Comparison of ENCODE assay signal across 18 cellular contexts in genomic region chr2:3297523-3297922, GRCh38.
DNase-seq lines count a peak whose midpoint lies in the region; ATAC-seq and TF ChIP-seq lines count a peak whose summit lies in the region.
"Had no signal": no experiment of that assay in that cellular context is flagged by ENCODE, and none has a peak within 500 bp of the region (broad histone marks: within the 10 kb centered on the region; RNA-seq: fewer than 3 reads in every experiment).

No MANE protein-coding gene starts in this region.

- no peaks in the 10 kb centered on the region for H3K9me3 ChIP-seq in neural progenitor cell (ENCODE audit: low read depth)

- H3K27me3 Mint-ChIP-seq in neural progenitor cell (ENCODE audit: insufficient read depth, low read depth), result peaks cover 6% of the 10 kb centered on the region
- H3K27me3 Mint-ChIP-seq: CD8-positive, alpha-beta memory T cell had no signal

- H3K4me1 Mint-ChIP-seq in neural progenitor cell, result peaks cover 43% of the 10 kb centered on the region
- H3K4me1 Mint-ChIP-seq: CD14-positive monocyte had no signal

- no peaks in the 10 kb centered on the region for H3K27me3 ChIP-seq in neural progenitor cell

- H2AFZ ChIP-seq in neural progenitor cell (replicated peaks), result no peak overlapping the region
- H2AFZ ChIP-seq: GM23338 had no signal

- no peaks in the 10 kb centered on the region for H3K36me3 ChIP-seq in neural progenitor cell

- H3K79me2 ChIP-seq in neural progenitor cell (ENCODE audit: low read depth), result no peaks in the 10 kb centered on the region

- H3K4me1 ChIP-seq in neural progenitor cell, result peaks cover 18% of the 10 kb centered on the region

- H4K20me1 ChIP-seq in neural progenitor cell (ENCODE audit: low read depth), result peaks cover 56% of the 10 kb centered on the region

- H3K4me3 ChIP-seq in Jurkat, Clone E6-1 (ENCODE audit: low read length), result no peak overlapping the region
- H3K4me3 ChIP-seq in coronary artery (no peak overlapping the region), neural progenitor cell (no peak overlapping the region)
- H3K4me3 ChIP-seq: GM23338 had no signal

- no peak overlapping the region for H3K9ac ChIP-seq in neural progenitor cell

- no peak for TF ChIP-seq CTCF in coronary artery (IDR thresholded peaks at IDR 0.05)
- TF ChIP-seq CTCF in neural progenitor cell (IDR thresholded peaks at IDR 0.05), result no peak
- no peak for TF ChIP-seq CTCF in GM20000 (IDR thresholded peaks at IDR 0.05; ENCODE audit: extremely low read depth, missing control alignments)

- H3K9me3 Mint-ChIP-seq in neural progenitor cell, result no peaks in the 10 kb centered on the region
- H3K9me3 Mint-ChIP-seq: CD8-positive, alpha-beta memory T cell; GM23338 had no signal

- ATAC-seq in activated CD4-positive, CD25-positive, alpha-beta regulatory T cell treated with anti-CD3 and anti-CD28 coated beads, Interleukin-2, amount 50 U/mL, for 24 hours, result no peak
- no peak for ATAC-seq in HG02885 (IDR thresholded peaks at IDR 0.05; ENCODE audit: poor library complexity, unreplicated experiment)
- ATAC-seq: GM23338 had no signal

- H3K27ac ChIP-seq in coronary artery (no peak overlapping the region), neural progenitor cell (no peak overlapping the region)

- H3K36me3 Mint-ChIP-seq in neural progenitor cell, result peaks cover 5% of the 10 kb centered on the region

- no peak overlapping the region for H3K4me2 ChIP-seq in neural progenitor cell
- H3K4me2 ChIP-seq: GM23338 had no signal

- peak overlapping the region; percentile 62 for H3K27ac Mint-ChIP-seq in neural progenitor cell
- H3K27ac Mint-ChIP-seq: GM23338 had no signal

- peaks cover 9% of the 10 kb centered on the region for H3F3A ChIP-seq in neural progenitor cell (ENCODE audit: low read depth)

- peak; percentile 16 for DNase-seq in Jurkat, Clone E6-1 (ENCODE audit: low read depth, low spot score)
- DNase-seq in coronary artery (ENCODE audit: low spot score) (peak; percentile 22), neural progenitor cell (ENCODE audit: low spot score) (no peak), GM20000 (ENCODE audit: low spot score) (no peak)
- DNase-seq in activated T-cell treated with anti-CD3 and anti-CD28 coated beads, Interleukin-2, amount 50 U/mL, for 1 hour, result no peak
- DNase-seq: ACHN; CD8-positive, alpha-beta memory T cell; COR-L47; DMS 273 treated with DMSO at 0.1 percent for 48 hours; DMS53; DND-41; HCEC 1CT; Karpas-422; KBM-7 had no signal

- H3K4me3 Mint-ChIP-seq in neural progenitor cell, result no peak overlapping the region
- H3K4me3 Mint-ChIP-seq: CD14-positive monocyte; CD8-positive, alpha-beta memory T cell; GM23338 had no signal

Comparison
In these comparisons a context has a peak if more than half of its experiments do, and no peak if none do; other contexts are left out.
1. DNase-seq: peak in Jurkat, Clone E6-1 (single experiment) and coronary artery (single experiment); none in neural progenitor cell (single experiment), activated T-cell treated with anti-CD3 and anti-CD28 coated beads, Interleukin-2, amount 50 U/mL, for 1 hour (single experiment) and GM20000 (single experiment).